ENCODE assay signal across 9 cellular contexts in genomic region chr7:134943785-134944400, GRCh38. TPM values are rescaled to one million over a fixed set of nuclear protein-coding genes. Genes with fewer than 3 reads are reported as not detected.
DNase-seq lines count a peak whose midpoint lies in the region; ATAC-seq and TF ChIP-seq lines count a peak whose summit lies in the region.
"Had no signal": no experiment of that assay in that cellular context is flagged by ENCODE, and none has a peak within 500 bp of the region (broad histone marks: within the 10 kb centered on the region; RNA-seq: fewer than 3 reads in every experiment).

No MANE protein-coding gene starts in this region.

- H3K4me1 ChIP-seq in Loucy (ENCODE audit: insufficient read depth, low read length, poor library complexity, severe bottlenecking): no peaks in the 10 kb centered on the region

- H3K4me2 ChIP-seq in Loucy (ENCODE audit: low read depth, low read length, poor library complexity, severe bottlenecking): no peak overlapping the region
- H3K4me2 ChIP-seq: KMS-11 had no signal

- no peaks in the 10 kb centered on the region for H3K9me3 Mint-ChIP-seq in activated T-cell treated with anti-CD3 and anti-CD28 coated beads, Interleukin-2, amount 50 U/mL, for 4 hours

- no peak overlapping the region for H3K4me3 Mint-ChIP-seq in activated T-cell treated with anti-CD3 and anti-CD28 coated beads, Interleukin-2, amount 50 U/mL, for 4 hours

- H3K36me3 ChIP-seq in Loucy (ENCODE audit: insufficient read depth, low read length): no peaks in the 10 kb centered on the region

- no peak overlapping the region; the same call in 1 of the 2 replicates for H2AFZ ChIP-seq in Loucy (ENCODE audit: low read length)

- H3K27me3 Mint-ChIP-seq in activated T-cell treated with anti-CD3 and anti-CD28 coated beads, Interleukin-2, amount 50 U/mL, for 4 hours (ENCODE audit: low read depth): no peaks in the 10 kb centered on the region

- H3F3A ChIP-seq in Loucy (ENCODE audit: low read depth): no peaks in the 10 kb centered on the region

- peaks cover 16% of the 10 kb centered on the region for H3K4me1 Mint-ChIP-seq in activated T-cell treated with anti-CD3 and anti-CD28 coated beads, Interleukin-2, amount 50 U/mL, for 4 hours (ENCODE audit: low read depth)

- no peaks in the 10 kb centered on the region for H3K9me3 ChIP-seq in Loucy (ENCODE audit: insufficient read depth, low read depth, low read length)

- no peak overlapping the region for H3K9ac ChIP-seq in Loucy (ENCODE audit: low read depth, low read length, poor library complexity, severe bottlenecking)
- H3K9ac ChIP-seq: KMS-11 had no signal

- no peaks in the 10 kb centered on the region for H3K9me2 ChIP-seq in Loucy (replicated peaks; ENCODE audit: low read depth, low read length)

- ATAC-seq in activated T-cell treated with anti-CD3 and anti-CD28 coated beads, Interleukin-2, amount 50 U/mL, for 4 hours: no peak
- ATAC-seq in GM18502 (IDR thresholded peaks at IDR 0.05; ENCODE audit: poor library complexity, unreplicated experiment): no peak

- no peaks in the 10 kb centered on the region for H3K27me3 ChIP-seq in Loucy (ENCODE audit: insufficient read depth, low read length, poor library complexity, severe bottlenecking)

- H3K4me3 ChIP-seq in Loucy (ENCODE audit: low read length, poor library complexity, severe bottlenecking) (no peak overlapping the region), cardiac fibroblast (replicated peaks in 1 of 2; ENCODE audit: low read depth in 2 of 2, low read length in 2 of 2) (no peak overlapping the region), retinal pigment epithelial cell (ENCODE audit: low read length) (no peak overlapping the region)

- DNase-seq in DMS153 treated with DMSO at 0.1 percent for 48 hours (lab: John Stamatoyannopoulos, UW; ENCODE audit: unreplicated experiment) (peak; percentile 25), GM20000 (ENCODE audit: low spot score) (peak; percentile 66), cardiac fibroblast (ENCODE audit: low read depth in 2 of 2) (peak; percentile 53 to 55), retinal pigment epithelial cell (ENCODE audit: low read depth) (no peak), GDM1 (lab: John Stamatoyannopoulos, UW) (no peak)
- DNase-seq in activated T-cell treated with anti-CD3 and anti-CD28 coated beads, Interleukin-2, amount 50 U/mL, for 4 hours: no peak

- no peaks in the 10 kb centered on the region for H3K36me3 Mint-ChIP-seq in activated T-cell treated with anti-CD3 and anti-CD28 coated beads, Interleukin-2, amount 50 U/mL, for 4 hours (ENCODE audit: insufficient read depth)

- no peaks in the 10 kb centered on the region for H4K20me1 ChIP-seq in Loucy (ENCODE audit: insufficient read depth, low read length, poor library complexity, severe bottlenecking)

- no peaks in the 10 kb centered on the region for H3K79me2 ChIP-seq in Loucy (ENCODE audit: insufficient read depth, low read length)

- TF ChIP-seq CTCF in GM20000 (IDR thresholded peaks at IDR 0.05; ENCODE audit: extremely low read depth, missing control alignments) (no peak), Loucy (conservative IDR thresholded peaks at IDR 0.05; ENCODE audit: low read length) (peak; percentile 42; the same call in 1 of the 2 replicates), cardiac fibroblast (IDR thresholded peaks at IDR 0.05; ENCODE audit: low read depth, low read length) (peak; percentile 18), retinal pigment epithelial cell (conservative IDR thresholded peaks at IDR 0.05; ENCODE audit: low read depth, low read length) (peak; percentile 35)

RNA-seq across cellular contexts. Expression of gene AGBL3, which starts 42.4 kb away (rescaled TPM):
- total RNA-seq in activated T-cell treated with anti-CD3 and anti-CD28 coated beads, Interleukin-2, amount 50 U/mL, for 4 hours: 1 to 10 TPM; 1.2 to 2.7 (median 2.1) TPM

Comparison
In these comparisons a context has a peak if more than half of its experiments do, and no peak if none do; other contexts are left out.
1. DNase-seq: peak in DMS153 treated with DMSO at 0.1 percent for 48 hours (single experiment), GM20000 (single experiment) and cardiac fibroblast (2 of 2); none in retinal pigment epithelial cell (single experiment), activated T-cell treated with anti-CD3 and anti-CD28 coated beads, Interleukin-2, amount 50 U/mL, for 4 hours (single experiment) and GDM1 (single experiment).